Comparison of ENCODE assay signal across 11 cellular contexts in the genomic region with DNA sequence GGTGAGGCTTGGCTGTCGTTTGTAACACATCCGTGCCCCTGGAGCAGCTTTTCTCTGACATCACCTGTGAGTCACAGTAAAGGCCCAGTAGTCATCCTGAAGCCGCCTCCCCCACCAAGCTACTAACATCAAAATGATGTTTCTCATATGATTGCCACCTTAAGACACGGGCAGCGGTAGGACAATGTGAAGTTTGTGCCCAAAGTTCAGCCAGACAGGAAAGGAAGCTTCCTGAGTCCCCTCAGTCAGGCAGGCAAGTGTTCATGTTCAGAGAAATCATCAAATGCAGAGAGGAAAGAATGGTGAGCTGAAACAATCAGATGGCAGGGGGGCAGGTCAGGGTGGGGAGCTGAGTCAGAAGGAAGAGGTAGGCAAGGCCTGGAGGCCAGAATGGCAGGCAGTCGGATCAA.
DNase-seq lines count a peak whose midpoint lies in the region; ATAC-seq, FAIRE-seq and TF ChIP-seq lines count a peak whose summit lies in the region.
"Had no signal": no experiment of that assay in that cellular context is flagged by ENCODE, and none has a peak within 500 bp of the region (broad histone marks: within the 10 kb centered on the region; RNA-seq: fewer than 3 reads in every experiment).

No MANE protein-coding gene starts in this region.

- ATAC-seq in sciatic nerve (no peak), GM21737 (IDR thresholded peaks at IDR 0.05; ENCODE audit: unreplicated experiment) (no peak)

- peak overlapping the region; percentile 71 for H3K27ac ChIP-seq in epithelial cell of prostate
- H3K27ac ChIP-seq: SJCRH30 had no signal

- DNase-seq in H54 (ENCODE audit: insufficient read length, low spot score) (peak; percentile 49), RPMI7951 (ENCODE audit: low read depth) (peak; percentile 77), epithelial cell of prostate (ENCODE audit: low read depth, low spot score) (peak; percentile 39), renal cortical epithelial cell (ENCODE audit: low read depth) (peak; percentile 76), sciatic nerve (ENCODE audit: low spot score) (no peak), NOMO-1 (lab: John Stamatoyannopoulos, UW; ENCODE audit: unreplicated experiment in 2 of 2) (no peak)
- DNase-seq: activated naive CD4-positive, alpha-beta T cell treated with anti-CD3 and anti-CD28 coated beads, Interleukin-2, amount 10 ng/mL, durations not matched to agents 7 days and 5 days; DMS153; NCI-H2227 treated with DMSO at 0.1 percent for 48 hours; SJCRH30 had no signal

- peak; percentile 81 for FAIRE-seq in H54 (lab: Jason Lieb, UNC)

- no peak for TF ChIP-seq POLR2A in H54 (IDR thresholded peaks at IDR 0.05; ENCODE audit: low read depth, low read length)

- intact Hi-C loops in sciatic nerve (cut with DNase I) = no loop called here

Comparison
In these comparisons a context has a peak if more than half of its experiments do, and no peak if none do; other contexts are left out.
1. DNase-seq: peak in H54 (single experiment), RPMI7951 (single experiment), epithelial cell of prostate (single experiment) and renal cortical epithelial cell (single experiment); none in sciatic nerve (single experiment) and NOMO-1 (0 of 2).